1 cellular context compared by ENCODE assay signal in the genomic region with DNA sequence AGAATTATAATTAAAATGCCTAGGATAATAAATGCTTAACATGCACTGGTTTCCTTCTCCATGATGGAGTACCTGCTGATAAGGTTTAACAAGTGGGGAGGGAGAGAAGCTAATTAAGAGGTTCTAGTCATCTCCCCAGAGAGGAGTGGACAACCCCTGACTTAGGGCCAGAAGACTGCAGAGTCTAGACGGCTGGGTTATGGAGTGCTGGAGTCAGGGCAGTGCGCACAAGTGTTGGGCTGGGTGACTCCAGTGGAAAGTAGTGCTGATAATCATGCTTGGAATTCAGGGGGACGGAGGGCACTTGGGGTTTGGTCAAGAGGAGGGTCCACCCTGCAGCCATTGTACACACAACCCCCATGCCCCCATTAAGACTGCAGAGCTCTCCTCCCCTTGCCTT.
TF ChIP-seq lines count a peak whose summit lies in the region.

No MANE protein-coding gene starts in this region.

TF ChIP-seq in A549, 52 proteins besides CTCF, POLR2A, EP300 and RAD21 (continued from another document):
- TF ChIP-seq PHF8 (IDR thresholded peaks at IDR 0.05; ENCODE audit: borderline replicate concordance, low read depth): no peak
- TF ChIP-seq ESRRA (IDR thresholded peaks at IDR 0.05; ENCODE audit: borderline replicate concordance, low read length): no peak
- TF ChIP-seq RFX5 (IDR thresholded peaks at IDR 0.05): no peak
- TF ChIP-seq ZNF302 (CRISPR knock-in tag; IDR thresholded peaks at IDR 0.05): no peak
- TF ChIP-seq, protein P1, sequence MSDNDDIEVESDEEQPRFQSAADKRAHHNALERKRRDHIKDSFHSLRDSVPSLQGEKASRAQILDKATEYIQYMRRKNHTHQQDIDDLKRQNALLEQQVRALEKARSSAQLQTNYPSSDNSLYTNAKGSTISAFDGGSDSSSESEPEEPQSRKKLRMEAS (IDR thresholded peaks at IDR 0.05): no peak
- no peak for TF ChIP-seq CHD2 (IDR thresholded peaks at IDR 0.05; ENCODE audit: low read length, partially characterized antibody)
- TF ChIP-seq, protein P2, sequence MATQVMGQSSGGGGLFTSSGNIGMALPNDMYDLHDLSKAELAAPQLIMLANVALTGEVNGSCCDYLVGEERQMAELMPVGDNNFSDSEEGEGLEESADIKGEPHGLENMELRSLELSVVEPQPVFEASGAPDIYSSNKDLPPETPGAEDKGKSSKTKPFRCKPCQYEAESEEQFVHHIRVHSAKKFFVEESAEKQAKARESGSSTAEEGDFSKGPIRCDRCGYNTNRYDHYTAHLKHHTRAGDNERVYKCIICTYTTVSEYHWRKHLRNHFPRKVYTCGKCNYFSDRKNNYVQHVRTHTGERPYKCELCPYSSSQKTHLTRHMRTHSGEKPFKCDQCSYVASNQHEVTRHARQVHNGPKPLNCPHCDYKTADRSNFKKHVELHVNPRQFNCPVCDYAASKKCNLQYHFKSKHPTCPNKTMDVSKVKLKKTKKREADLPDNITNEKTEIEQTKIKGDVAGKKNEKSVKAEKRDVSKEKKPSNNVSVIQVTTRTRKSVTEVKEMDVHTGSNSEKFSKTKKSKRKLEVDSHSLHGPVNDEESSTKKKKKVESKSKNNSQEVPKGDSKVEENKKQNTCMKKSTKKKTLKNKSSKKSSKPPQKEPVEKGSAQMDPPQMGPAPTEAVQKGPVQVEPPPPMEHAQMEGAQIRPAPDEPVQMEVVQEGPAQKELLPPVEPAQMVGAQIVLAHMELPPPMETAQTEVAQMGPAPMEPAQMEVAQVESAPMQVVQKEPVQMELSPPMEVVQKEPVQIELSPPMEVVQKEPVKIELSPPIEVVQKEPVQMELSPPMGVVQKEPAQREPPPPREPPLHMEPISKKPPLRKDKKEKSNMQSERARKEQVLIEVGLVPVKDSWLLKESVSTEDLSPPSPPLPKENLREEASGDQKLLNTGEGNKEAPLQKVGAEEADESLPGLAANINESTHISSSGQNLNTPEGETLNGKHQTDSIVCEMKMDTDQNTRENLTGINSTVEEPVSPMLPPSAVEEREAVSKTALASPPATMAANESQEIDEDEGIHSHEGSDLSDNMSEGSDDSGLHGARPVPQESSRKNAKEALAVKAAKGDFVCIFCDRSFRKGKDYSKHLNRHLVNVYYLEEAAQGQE (IDR thresholded peaks at IDR 0.05): no peak
- TF ChIP-seq, protein P3, sequence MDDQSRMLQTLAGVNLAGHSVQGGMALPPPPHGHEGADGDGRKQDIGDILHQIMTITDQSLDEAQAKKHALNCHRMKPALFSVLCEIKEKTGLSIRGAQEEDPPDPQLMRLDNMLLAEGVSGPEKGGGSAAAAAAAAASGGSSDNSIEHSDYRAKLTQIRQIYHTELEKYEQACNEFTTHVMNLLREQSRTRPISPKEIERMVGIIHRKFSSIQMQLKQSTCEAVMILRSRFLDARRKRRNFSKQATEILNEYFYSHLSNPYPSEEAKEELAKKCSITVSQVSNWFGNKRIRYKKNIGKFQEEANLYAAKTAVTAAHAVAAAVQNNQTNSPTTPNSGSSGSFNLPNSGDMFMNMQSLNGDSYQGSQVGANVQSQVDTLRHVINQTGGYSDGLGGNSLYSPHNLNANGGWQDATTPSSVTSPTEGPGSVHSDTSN (IDR thresholded peaks at IDR 0.05): no peak
- TF ChIP-seq NFE2L2 (conservative IDR thresholded peaks at IDR 0.05; ENCODE audit: low read length): no peak
- TF ChIP-seq CHD4 (IDR thresholded peaks at IDR 0.05; ENCODE audit: borderline replicate concordance): no peak
- TF ChIP-seq ZSCAN20 (CRISPR knock-in tag; IDR thresholded peaks at IDR 0.05): no peak
